ENCODE assay signal across 21 cellular contexts in the genomic region with DNA sequence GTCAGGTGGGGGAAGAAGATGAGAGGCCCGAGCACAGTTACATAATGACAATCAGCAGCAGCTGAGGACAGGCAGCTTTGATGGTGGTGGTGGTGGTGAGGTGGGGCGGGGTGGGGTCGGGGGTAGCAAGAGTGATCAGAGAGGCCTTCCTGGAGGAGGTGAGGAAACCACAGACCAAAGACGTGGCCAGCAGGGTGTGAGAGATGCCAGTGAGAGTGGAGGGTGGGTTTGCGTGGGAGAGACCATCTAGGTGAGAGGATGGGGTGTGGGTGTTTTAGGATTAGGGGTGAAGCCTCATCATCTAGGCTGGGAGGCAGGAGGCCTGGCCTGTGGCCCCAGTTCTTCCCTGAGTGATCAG.
A peak's percentile ranks its signal among the peaks of the same experiment; 100 is the strongest.
DNase-seq lines count a peak whose midpoint lies in the region; ATAC-seq and TF ChIP-seq lines count a peak whose summit lies in the region.
"Had no signal": no experiment of that assay in that cellular context is flagged by ENCODE, and none has a peak within 500 bp of the region (broad histone marks: within the 10 kb centered on the region; RNA-seq: fewer than 3 reads in every experiment).

No MANE protein-coding gene starts in this region.

- POLR2A ChIA-PET in activated CD8-positive, alpha-beta T cell treated with anti-CD3 and anti-CD28 coated beads for 36 hours (lab: Charles Lee): interaction anchor here (0.6 kb wide), 1 partner anchor 639 kb away, joined by 4 read pairs; no protein-coding TSS in a partner anchor

- peak; percentile 15 for DNase-seq in stimulated activated CD4-positive, alpha-beta T cell treated with anti-CD3 and anti-CD28 coated beads, Interleukin-15, amount 100 ng/mL, for 24 hours
- no peak for DNase-seq in stimulated activated CD4-positive, alpha-beta T cell treated with anti-CD3 and anti-CD28 coated beads, Interleukin-1b, Interleukin-23, amount 100 ng/mL, for 48 hours
- DNase-seq in activated CD8-positive, alpha-beta T cell treated with anti-CD3 and anti-CD28 coated beads for 36 hours: peak; percentile 65
- DNase-seq in mesenteric fat pad (ENCODE audit: low spot score) (peak; percentile 41), NCI-H146 (lab: John Stamatoyannopoulos, UW) (no peak)
- no peak for DNase-seq in activated CD4-positive, CD25-positive, alpha-beta regulatory T cell (lab: John Stamatoyannopoulos, UW)
- DNase-seq: body of pancreas; CD4-positive, alpha-beta memory T cell; NCI-H1105 treated with DMSO at 0.1 percent for 48 hours; NCI-H2029 treated with DMSO at 0.1 percent for 48 hours; NCI-H2227 treated with DMSO at 0.1 percent for 48 hours; NCI-H82; nucleus accumbens; stimulated activated CD4-positive, alpha-beta T cell treated with anti-CD3 and anti-CD28 coated beads, Interleukin-2, amount 100 ng/mL, for 24 hours; stomach; tibial artery; WERI-Rb-1 had no signal

- H3K9me3 Mint-ChIP-seq in activated CD8-positive, alpha-beta T cell treated with anti-CD3 and anti-CD28 coated beads for 36 hours: no peaks in the 10 kb centered on the region
- H3K9me3 Mint-ChIP-seq: CD4-positive, alpha-beta memory T cell; IgD-negative memory B cell; memory B cell had no signal

- no peaks in the 10 kb centered on the region for H3K36me3 Mint-ChIP-seq in activated CD8-positive, alpha-beta T cell treated with anti-CD3 and anti-CD28 coated beads for 36 hours (ENCODE audit: low read depth)
- H3K36me3 Mint-ChIP-seq: CD4-positive, alpha-beta memory T cell; memory B cell had no signal

- no peak overlapping the region for H3K27ac Mint-ChIP-seq in activated CD8-positive, alpha-beta T cell treated with anti-CD3 and anti-CD28 coated beads for 36 hours
- H3K27ac Mint-ChIP-seq: CD4-positive, alpha-beta memory T cell; IgD-negative memory B cell; memory B cell had no signal

- ATAC-seq in activated CD8-positive, alpha-beta T cell treated with anti-CD3 and anti-CD28 coated beads for 36 hours: peak; percentile 48
- no peak for ATAC-seq in GM19395 (IDR thresholded peaks at IDR 0.05; ENCODE audit: unreplicated experiment)
- ATAC-seq: body of pancreas, Right ventricle myocardium inferior had no signal

- H3K27me3 Mint-ChIP-seq in activated CD8-positive, alpha-beta T cell treated with anti-CD3 and anti-CD28 coated beads for 36 hours: peaks cover 31% of the 10 kb centered on the region
- H3K27me3 Mint-ChIP-seq: IgD-negative memory B cell had no signal

- TF ChIP-seq CTCF in activated CD8-positive, alpha-beta T cell treated with anti-CD3 and anti-CD28 coated beads for 36 hours (IDR thresholded peaks at IDR 0.05): no peak

- H3K4me1 Mint-ChIP-seq in activated CD8-positive, alpha-beta T cell treated with anti-CD3 and anti-CD28 coated beads for 36 hours (ENCODE audit: low read depth): peaks cover 34% of the 10 kb centered on the region

- intact Hi-C loops in activated CD8-positive, alpha-beta T cell treated with anti-CD3 and anti-CD28 coated beads for 36 hours (cut with micrococcal nuclease): no loop called here

- CTCF ChIA-PET in activated CD8-positive, alpha-beta T cell treated with anti-CD3 and anti-CD28 coated beads for 36 hours (lab: Charles Lee): no interaction called here

- H3K4me3 Mint-ChIP-seq in activated CD8-positive, alpha-beta T cell treated with anti-CD3 and anti-CD28 coated beads for 36 hours: no peak overlapping the region
- H3K4me3 Mint-ChIP-seq: CD4-positive, alpha-beta memory T cell; IgD-negative memory B cell; memory B cell had no signal

Comparison
In these comparisons a context has a peak if more than half of its experiments do, and no peak if none do; other contexts are left out.
1. DNase-seq: peak in stimulated activated CD4-positive, alpha-beta T cell treated with anti-CD3 and anti-CD28 coated beads, Interleukin-15, amount 100 ng/mL, for 24 hours (single experiment), activated CD8-positive, alpha-beta T cell treated with anti-CD3 and anti-CD28 coated beads for 36 hours (single experiment) and mesenteric fat pad (single experiment); none in stimulated activated CD4-positive, alpha-beta T cell treated with anti-CD3 and anti-CD28 coated beads, Interleukin-1b, Interleukin-23, amount 100 ng/mL, for 48 hours (single experiment), NCI-H146 (single experiment) and activated CD4-positive, CD25-positive, alpha-beta regulatory T cell (0 of 4).